ENCODE assay signal across 20 cellular contexts in genomic region chr3:97917813-97918536, GRCh38. TPM values are rescaled to one million over a fixed set of nuclear protein-coding genes. Genes with fewer than 3 reads are reported as not detected.
A peak's percentile ranks its signal among the peaks of the same experiment; 100 is the strongest.
DNase-seq lines count a peak whose midpoint lies in the region; ATAC-seq, FAIRE-seq and TF ChIP-seq lines count a peak whose summit lies in the region.
"Had no signal": no experiment of that assay in that cellular context is flagged by ENCODE, and none has a peak within 500 bp of the region (broad histone marks: within the 10 kb centered on the region; RNA-seq: fewer than 3 reads in every experiment).

No MANE protein-coding gene starts in this region.

- DNase-seq in A673 (ENCODE audit: low spot score) (peak; percentile 57), H54 (ENCODE audit: insufficient read length, low spot score) (no peak), dermis blood vessel endothelial cell (peak; percentile 38), left lobe of liver (ENCODE audit: low spot score) (no peak), C1 segment of cervical spinal cord (lab: John Stamatoyannopoulos, UW) (no peak), mucosa of descending colon (no peak)
- DNase-seq: activated CD4-positive, alpha-beta T cell treated with anti-CD3 and anti-CD28 coated beads, Interleukin-2, amount 50 U/mL, for 48 hours; activated naive CD8-positive, alpha-beta T cell treated with anti-CD3 and anti-CD28 coated beads, Interleukin-2, amount 10 ng/mL, durations not matched to agents 7 days and 5 days; activated T-cell treated with anti-CD3 and anti-CD28 coated beads, Interleukin-2, amount 50 U/mL, for 48 hours; cerebellar nuclear complex; COR-L47; MG63; NCI-H1694; NCI-H446 treated with DMSO at 0.1 percent for 48 hours; stimulated activated CD4-positive, alpha-beta T cell treated with anti-CD3 and anti-CD28 coated beads, Interleukin-4, amount 100 ng/mL, for 1 hour; T-helper 1 cell had no signal

- peak; percentile 70 for FAIRE-seq in H54 (lab: Jason Lieb, UNC)

- H3K9me3 ChIP-seq in A673 (ENCODE audit: low read depth, low read length, poor library complexity, severe bottlenecking) (no peaks in the 10 kb centered on the region), mucosa of descending colon (no peaks in the 10 kb centered on the region)
- H3K9me3 ChIP-seq: MG63, neutrophil had no signal

- H3K27ac ChIP-seq in A673 (ENCODE audit: low read depth, low read length, poor library complexity, severe bottlenecking): no peak overlapping the region
- H3K27ac ChIP-seq: neutrophil, VCaP had no signal

- H3K4me1 ChIP-seq in A673 (ENCODE audit: insufficient read depth, low read length, poor library complexity, severe bottlenecking): peaks cover 8% of the 10 kb centered on the region
- no peaks in the 10 kb centered on the region for H3K4me1 ChIP-seq in mucosa of descending colon (ENCODE audit: low read depth)

- CTCF ChIA-PET in A673 (lab: Charles Lee): no interaction called here

- no peak for TF ChIP-seq CTCF in A673 (conservative IDR thresholded peaks at IDR 0.05; ENCODE audit: low read depth, low read length)
- TF ChIP-seq CTCF in mucosa of descending colon (IDR thresholded peaks at IDR 0.05): no peak

- POLR2A ChIA-PET in A673 (lab: Charles Lee; ENCODE audit: low non-redundant PET): no interaction called here

- intact Hi-C loops in A673 (cut with micrococcal nuclease; ENCODE audit: unreplicated experiment) (no loop called here), mucosa of descending colon (cut with DNase I, micrococcal nuclease) (no loop called here)

- no peaks in the 10 kb centered on the region for H3K36me3 ChIP-seq in A673 (ENCODE audit: insufficient read depth, low read length, poor library complexity, severe bottlenecking)
- no peaks in the 10 kb centered on the region for H3K36me3 ChIP-seq in mucosa of descending colon (ENCODE audit: low read depth)
- H3K36me3 ChIP-seq: neutrophil had no signal

- ATAC-seq in left lobe of liver: peak; percentile 84
- ATAC-seq in HG02981 (IDR thresholded peaks at IDR 0.05; ENCODE audit: unreplicated experiment): no peak
- no peak for ATAC-seq in mucosa of descending colon
- ATAC-seq in HG03196 (IDR thresholded peaks at IDR 0.05; ENCODE audit: unreplicated experiment): no peak

- H3K27me3 ChIP-seq in A673 (replicated peaks; ENCODE audit: insufficient read depth, low read depth, low read length, poor library complexity): no peaks in the 10 kb centered on the region
- H3K27me3 ChIP-seq: MG63, neutrophil had no signal

- BruUV-seq in A673 (replicated peaks; lab: Mats Ljungman, UMichigan): no TSS peak

- TF ChIP-seq POLR2A in H54 (IDR thresholded peaks at IDR 0.05; ENCODE audit: low read depth, low read length): no peak

- H3K4me3 ChIP-seq in A673 (ENCODE audit: low read depth, low read length, poor library complexity, severe bottlenecking) (no peak overlapping the region), mucosa of descending colon (no peak overlapping the region)
- H3K4me3 ChIP-seq: MG63 had no signal

RNA-seq across cellular contexts. Expression of gene RIOX2, which starts 54.3 kb away (rescaled TPM):
- total RNA-seq in A673 (2021): 28.4 and 29.1 TPM in 2 replicates
- 27.1 and 29.4 TPM in 2 replicates for total RNA-seq in dermis blood vessel endothelial cell
- 10.1 TPM for total RNA-seq in left lobe of liver
- total RNA-seq in mucosa of descending colon: 10 to 100 TPM; 13.5 to 20.8 (median 20.7) TPM

Comparison
In these comparisons a context has a peak if more than half of its experiments do, and no peak if none do; other contexts are left out.
1. DNase-seq: peak in A673 (single experiment) and dermis blood vessel endothelial cell (single experiment); none in H54 (single experiment), left lobe of liver (single experiment), C1 segment of cervical spinal cord (0 of 14) and mucosa of descending colon (0 of 3).